ENCODE assay signal across 9 cellular contexts in genomic region chr19:45523642-45524256, GRCh38. TPM values are rescaled to one million over a fixed set of nuclear protein-coding genes. Genes with fewer than 3 reads are reported as not detected.
A peak's percentile ranks its signal among the peaks of the same experiment; 100 is the strongest.
DNase-seq lines count a peak whose midpoint lies in the region; ATAC-seq and TF ChIP-seq lines count a peak whose summit lies in the region.
"Had no signal": no experiment of that assay in that cellular context is flagged by ENCODE, and none has a peak within 500 bp of the region (broad histone marks: within the 10 kb centered on the region; RNA-seq: fewer than 3 reads in every experiment).

No MANE protein-coding gene starts in this region.

- no peak overlapping the region for H3K4me3 ChIP-seq in cardiac muscle cell
- H3K4me3 ChIP-seq: skin epidermis had no signal

- no peaks in the 10 kb centered on the region for H3K4me1 ChIP-seq in cardiac muscle cell (ENCODE audit: low read depth)

- no peaks in the 10 kb centered on the region for H3K9me3 Mint-ChIP-seq in progenitor cell of endocrine pancreas (ENCODE audit: low read depth)

- H3K9me3 ChIP-seq in cardiac muscle cell (ENCODE audit: low read depth) = no peaks in the 10 kb centered on the region

- H3K27me3 ChIP-seq in cardiac muscle cell = no peaks in the 10 kb centered on the region

- ATAC-seq in HG02678 (IDR thresholded peaks at IDR 0.05; ENCODE audit: unreplicated experiment) = peak; percentile 75

- peaks cover 26% of the 10 kb centered on the region for H3K36me3 ChIP-seq in cardiac muscle cell

- no peak overlapping the region for H3K27ac ChIP-seq in cardiac muscle cell

- no peak overlapping the region for H3K4me3 Mint-ChIP-seq in progenitor cell of endocrine pancreas (ENCODE audit: low read depth)

- peak; percentile 56 for DNase-seq in GM04504 (ENCODE audit: low read depth)
- DNase-seq in NCI-H1694 (lab: John Stamatoyannopoulos, UW) = peak; percentile 95
- DNase-seq in T follicular helper cell (ENCODE audit: low read depth) = peak; percentile 56
- peak; percentile 62 for DNase-seq in activated naive CD8-positive, alpha-beta T cell treated with anti-CD3 and anti-CD28 coated beads, Interleukin-2, amount 50 U/mL, for 16 hours (ENCODE audit: low read depth, low spot score)
- DNase-seq in cardiac muscle cell (ENCODE audit: low read depth in 1 of 2, low spot score in 1 of 2) = peak; percentile 89 to 92
- DNase-seq in progenitor cell of endocrine pancreas (ENCODE audit: low spot score, unreplicated experiment) = peak; percentile 61
- DNase-seq in mesenteric fat pad (ENCODE audit: low spot score) = no peak

- H3K36me3 Mint-ChIP-seq in progenitor cell of endocrine pancreas (ENCODE audit: insufficient read depth) = peaks cover 20% of the 10 kb centered on the region

- no peaks in the 10 kb centered on the region for H3K27me3 Mint-ChIP-seq in progenitor cell of endocrine pancreas

- no peak overlapping the region for H3K27ac Mint-ChIP-seq in progenitor cell of endocrine pancreas

- H3K4me1 Mint-ChIP-seq in progenitor cell of endocrine pancreas (ENCODE audit: low read depth) = peaks cover 10% of the 10 kb centered on the region

- TF ChIP-seq CTCF in cardiac muscle cell (IDR thresholded peaks at IDR 0.05; ENCODE audit: low read depth, low read length) (peak; percentile 90), progenitor cell of endocrine pancreas (IDR thresholded peaks at IDR 0.05; ENCODE audit: unreplicated experiment) (peak; percentile 83)

RNA-seq across cellular contexts. Expression of gene VASP, which starts 16.5 kb away (rescaled TPM):
- total RNA-seq in cardiac muscle cell (91.6 and 95.8 TPM in 2 replicates), progenitor cell of endocrine pancreas (93.4 and 94.9 TPM in 2 replicates), mesenteric fat pad (104 TPM)
- 72.4 and 83.3 TPM in 2 replicates for polyA plus RNA-seq in cardiac muscle cell

RNA-seq across cellular contexts. Expression of gene PPM1N, which starts 25.5 kb away (rescaled TPM):
- total RNA-seq in cardiac muscle cell (1.3 and 2.9 TPM in 2 replicates), progenitor cell of endocrine pancreas (0.62 TPM in 1 of 2 replicates, not detected in the other), mesenteric fat pad (1.1 TPM)
- polyA plus RNA-seq in cardiac muscle cell = 1.2 and 4.0 TPM in 2 replicates

RNA-seq across cellular contexts. Expression of gene RTN2, which starts 26.9 kb away (rescaled TPM):
- total RNA-seq in cardiac muscle cell (43.7 and 56.5 TPM in 2 replicates), progenitor cell of endocrine pancreas (17.9 and 21.6 TPM in 2 replicates), mesenteric fat pad (8.3 TPM)
- polyA plus RNA-seq in cardiac muscle cell = 92.2 and 111 TPM in 2 replicates

RNA-seq across cellular contexts. Expression of gene FOSB, which starts 56.0 kb away (rescaled TPM):
- 0.88 and 4.5 TPM in 2 replicates for total RNA-seq in cardiac muscle cell
- 1.7 and 3.0 TPM in 2 replicates for polyA plus RNA-seq in cardiac muscle cell
- total RNA-seq in progenitor cell of endocrine pancreas = 5.3 and 7.3 TPM in 2 replicates
- 907 TPM for total RNA-seq in mesenteric fat pad
